Comparison of ENCODE assay signal across 16 cellular contexts in the genomic region with DNA sequence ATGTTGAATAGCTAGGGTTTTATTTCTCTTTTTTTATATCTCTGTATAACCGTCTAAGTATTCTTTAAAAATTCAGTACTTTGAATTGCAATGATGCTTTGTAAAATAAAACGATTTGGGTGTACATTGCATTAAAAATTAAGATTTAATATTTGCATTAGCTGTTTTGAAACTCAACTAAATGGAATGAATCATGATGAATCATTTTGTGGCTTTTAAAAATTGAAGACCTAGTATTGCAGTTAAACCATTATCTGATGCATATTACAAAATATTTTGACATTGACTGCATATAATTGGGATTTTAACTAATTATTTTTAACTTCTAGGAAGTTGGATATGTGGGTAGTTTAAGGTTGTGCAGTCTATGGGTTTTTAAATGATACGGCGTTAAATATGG.
A peak's percentile ranks its signal among the peaks of the same experiment; 100 is the strongest.
DNase-seq lines count a peak whose midpoint lies in the region; TF ChIP-seq lines count a peak whose summit lies in the region.
"Had no signal": no experiment of that assay in that cellular context is flagged by ENCODE, and none has a peak within 500 bp of the region (broad histone marks: within the 10 kb centered on the region; RNA-seq: fewer than 3 reads in every experiment).

No MANE protein-coding gene starts in this region.

- DNase-seq in ELR (ENCODE audit: low read depth) (peak; percentile 52), NOMO-1 treated with DMSO at 0.1 percent for 48 hours (lab: John Stamatoyannopoulos, UW; ENCODE audit: unreplicated experiment) (peak; percentile 57), mammary epithelial cell (peak; percentile 32), iris pigment epithelial cell (ENCODE audit: low read depth) (peak; percentile 47), NCI-H1105 (lab: John Stamatoyannopoulos, UW) (no peak), glutamatergic neuron (no peak), GM20000 (ENCODE audit: low spot score) (no peak)
- no peak for DNase-seq in activated naive CD4-positive, alpha-beta T cell (lab: John Stamatoyannopoulos, UW)
- DNase-seq: C1 segment of cervical spinal cord, DND-41, H9, Kasumi-1, NCI-H1417, NCI-H2029 treated with DMSO at 0.1 percent for 48 hours, NCI-H510A treated with DMSO at 0.1 percent for 48 hours had no signal

- H3K9me3 ChIP-seq in mammary epithelial cell (replicated peaks; ENCODE audit: insufficient read depth, low read length): no peaks in the 10 kb centered on the region

- peaks cover 2% of the 10 kb centered on the region for H3K4me1 Mint-ChIP-seq in glutamatergic neuron (ENCODE audit: low read depth, unreplicated experiment)

- H2AFZ ChIP-seq in mammary epithelial cell (ENCODE audit: low read depth, low read length): no peak overlapping the region

- no peak overlapping the region for H3K4me3 ChIP-seq in mammary epithelial cell (replicated peaks in 1 of 3; ENCODE audit: insufficient read depth in 1 of 3, low read depth in 2 of 3, low read length in 3 of 3)

- peak overlapping the region; percentile 3 for H3K4me2 ChIP-seq in mammary epithelial cell (ENCODE audit: insufficient read depth, low read depth, low read length)

- intact Hi-C loops in mammary epithelial cell (cut with micrococcal nuclease): no loop called here

- BruUV-seq in mammary epithelial cell (replicated peaks; lab: Mats Ljungman, UMichigan): no TSS peak

- no peak overlapping the region for H3K27ac Mint-ChIP-seq in glutamatergic neuron (ENCODE audit: unreplicated experiment)
- H3K27ac Mint-ChIP-seq: H9, IgD-negative memory B cell had no signal

- no peak overlapping the region for H3K27ac ChIP-seq in mammary epithelial cell (ENCODE audit: insufficient read depth, low read depth, low read length)

- no peaks in the 10 kb centered on the region for H3K27me3 ChIP-seq in mammary epithelial cell (ENCODE audit: insufficient read depth, low read length)

- no peaks in the 10 kb centered on the region for H3K9me3 Mint-ChIP-seq in glutamatergic neuron (ENCODE audit: unreplicated experiment)
- H3K9me3 Mint-ChIP-seq: H9, IgD-negative memory B cell had no signal

- in situ Hi-C loops in mammary epithelial cell (cut with MboI; ENCODE audit: low sequenced_read_pairs in 2 of 2): no loop called here

- TF ChIP-seq CTCF in mammary epithelial cell (conservative IDR thresholded peaks at IDR 0.05 in 1 of 2, IDR thresholded peaks at IDR 0.05 in 1 of 2; ENCODE audit: extremely low read depth in 1 of 2, insufficient read depth in 1 of 2, low read depth in 1 of 2, low read length in 2 of 2): no peak
- no peak for TF ChIP-seq CTCF in glutamatergic neuron (IDR thresholded peaks at IDR 0.05; ENCODE audit: partially characterized antibody, unreplicated experiment)
- TF ChIP-seq CTCF in GM20000 (IDR thresholded peaks at IDR 0.05; ENCODE audit: extremely low read depth, missing control alignments): no peak

- peaks cover 9% of the 10 kb centered on the region for H3K4me1 ChIP-seq in mammary epithelial cell (ENCODE audit: insufficient read depth, low read length)

- no peaks in the 10 kb centered on the region for H3K79me2 ChIP-seq in mammary epithelial cell (ENCODE audit: insufficient read depth, low read length)

- CTCF ChIA-PET in mammary epithelial cell (lab: Charles Lee; ENCODE audit: low non-redundant PET): no interaction called here

- H3K9ac ChIP-seq in mammary epithelial cell (ENCODE audit: insufficient read depth, low read length): no peak overlapping the region

- no peaks in the 10 kb centered on the region for H3K36me3 ChIP-seq in mammary epithelial cell (ENCODE audit: insufficient read depth, low read length)

- dilution Hi-C loops in mammary epithelial cell (cut with HindIII; ENCODE audit: low sequenced_read_pairs): no loop called here

- no peak overlapping the region for H3K4me3 Mint-ChIP-seq in glutamatergic neuron (ENCODE audit: unreplicated experiment)
- H3K4me3 Mint-ChIP-seq: H9, IgD-negative memory B cell had no signal

- H3K27me3 Mint-ChIP-seq in glutamatergic neuron (ENCODE audit: unreplicated experiment): peaks cover 2% of the 10 kb centered on the region
- H3K27me3 Mint-ChIP-seq: IgD-negative memory B cell had no signal

- H4K20me1 ChIP-seq in mammary epithelial cell (ENCODE audit: insufficient read depth, low read length): no peaks in the 10 kb centered on the region

- WGBS in mammary epithelial cell (ENCODE audit: low coverage, missing lambda C conversion rate): 77% methylated on average over 4 of the region's 4 CpGs

- no peaks in the 10 kb centered on the region for H3K36me3 Mint-ChIP-seq in glutamatergic neuron (ENCODE audit: unreplicated experiment)

Comparison
In these comparisons a context has a peak if more than half of its experiments do, and no peak if none do; other contexts are left out.
1. DNase-seq: peak in ELR (single experiment), NOMO-1 treated with DMSO at 0.1 percent for 48 hours (single experiment), mammary epithelial cell (single experiment) and iris pigment epithelial cell (single experiment); none in NCI-H1105 (single experiment), activated naive CD4-positive, alpha-beta T cell (0 of 4), glutamatergic neuron (single experiment) and GM20000 (single experiment).